Comparison of ENCODE assay signal across 8 cellular contexts in genomic region chr12:120470150-120470817, GRCh38. TPM values are rescaled to one million over a fixed set of nuclear protein-coding genes. Genes with fewer than 3 reads are reported as not detected.
DNase-seq lines count a peak whose midpoint lies in the region; ATAC-seq lines count a peak whose summit lies in the region.

No MANE protein-coding gene starts in this region.

- H3K4me3 ChIP-seq in HUES48 (ENCODE audit: low read depth, low read length) = peak overlapping the region; percentile 72
- peak overlapping the region; percentile 83 for H3K4me3 ChIP-seq in iPS-15b (ENCODE audit: low read depth, low read length)

- H3K9me3 ChIP-seq in HUES48 (ENCODE audit: control insufficient read depth, insufficient read depth, low read length) (no peaks in the 10 kb centered on the region), iPS-15b (ENCODE audit: control insufficient read depth, insufficient read depth, low read length) (no peaks in the 10 kb centered on the region)

- peak overlapping the region; percentile 16; the same call in 1 of the 2 replicates for H3K9ac ChIP-seq in HUES48 (ENCODE audit: low read depth, low read length)
- H3K9ac ChIP-seq in iPS-15b (ENCODE audit: low read depth, low read length) = peak overlapping the region; percentile 83

- H3K36me3 ChIP-seq in HUES48 (ENCODE audit: control insufficient read depth, insufficient read depth, low read length) = peaks cover 21% of the 10 kb centered on the region
- H3K36me3 ChIP-seq in iPS-15b (ENCODE audit: control insufficient read depth, insufficient read depth, low read length) = peaks cover 2% of the 10 kb centered on the region

- peaks cover 40% of the 10 kb centered on the region for H3K36me3 Mint-ChIP-seq in activated T-cell treated with anti-CD3 and anti-CD28 coated beads, Interleukin-2, amount 50 U/mL, for 24 hours (ENCODE audit: low read depth)
- peaks cover 24% of the 10 kb centered on the region for H3K36me3 Mint-ChIP-seq in activated naive CD8-positive, alpha-beta T cell treated with anti-CD3 and anti-CD28 coated beads, Interleukin-2, amount 50 U/mL, for 24 hours (ENCODE audit: low read depth)
- peaks cover 12 to 18% of the 10 kb centered on the region in 2 donors for H3K36me3 Mint-ChIP-seq in stimulated activated naive B cell treated with anti-CD40 and anti-IgM and Interleukin-4, amounts not matched to agents 10 μg/mL and 1 μg/mL and 100 μg/mL, for 72 hours

- H3K4me3 Mint-ChIP-seq in activated T-cell treated with anti-CD3 and anti-CD28 coated beads, Interleukin-2, amount 50 U/mL, for 24 hours = peak overlapping the region; percentile 97
- peak overlapping the region; percentile 94 for H3K4me3 Mint-ChIP-seq in activated naive CD8-positive, alpha-beta T cell treated with anti-CD3 and anti-CD28 coated beads, Interleukin-2, amount 50 U/mL, for 24 hours
- H3K4me3 Mint-ChIP-seq in stimulated activated naive B cell treated with anti-CD40 and anti-IgM and Interleukin-4, amounts not matched to agents 10 μg/mL and 1 μg/mL and 100 μg/mL, for 72 hours = peak overlapping the region; percentile 94 to 98

- H3K9me3 Mint-ChIP-seq in activated T-cell treated with anti-CD3 and anti-CD28 coated beads, Interleukin-2, amount 50 U/mL, for 24 hours = no peaks in the 10 kb centered on the region
- H3K9me3 Mint-ChIP-seq in activated naive CD8-positive, alpha-beta T cell treated with anti-CD3 and anti-CD28 coated beads, Interleukin-2, amount 50 U/mL, for 24 hours = no peaks in the 10 kb centered on the region
- no peaks in the 10 kb centered on the region for H3K9me3 Mint-ChIP-seq in stimulated activated naive B cell treated with anti-CD40 and anti-IgM and Interleukin-4, amounts not matched to agents 10 μg/mL and 1 μg/mL and 100 μg/mL, for 72 hours

- DNase-seq in activated T-cell treated with anti-CD3 and anti-CD28 coated beads, Interleukin-2, amount 50 U/mL, for 24 hours = no peak
- no peak for DNase-seq in activated T-cell treated with anti-CD3 and anti-CD28 coated beads, Interleukin-2, amount 50 U/mL, for 1 hour
- DNase-seq in activated naive CD8-positive, alpha-beta T cell treated with anti-CD3 and anti-CD28 coated beads, Interleukin-2, amount 50 U/mL, for 24 hours = no peak
- no peak for DNase-seq in stimulated activated naive B cell treated with anti-CD40 and anti-IgM and Interleukin-4, amounts not matched to agents 10 μg/mL and 1 μg/mL and 100 μg/mL, for 72 hours
- DNase-seq in HT-29 (ENCODE audit: low spot score) = no peak
- DNase-seq in COR-L47 (lab: John Stamatoyannopoulos, UW) = no peak

- peaks cover 43% of the 10 kb centered on the region for H3K4me1 Mint-ChIP-seq in activated T-cell treated with anti-CD3 and anti-CD28 coated beads, Interleukin-2, amount 50 U/mL, for 24 hours (ENCODE audit: low read depth)
- H3K4me1 Mint-ChIP-seq in activated naive CD8-positive, alpha-beta T cell treated with anti-CD3 and anti-CD28 coated beads, Interleukin-2, amount 50 U/mL, for 24 hours = peaks cover 59% of the 10 kb centered on the region
- peaks cover 20 to 56% of the 10 kb centered on the region in 2 donors for H3K4me1 Mint-ChIP-seq in stimulated activated naive B cell treated with anti-CD40 and anti-IgM and Interleukin-4, amounts not matched to agents 10 μg/mL and 1 μg/mL and 100 μg/mL, for 72 hours

- H3K27me3 ChIP-seq in HUES48 (ENCODE audit: control insufficient read depth, insufficient read depth, low read length) (no peaks in the 10 kb centered on the region), iPS-15b (ENCODE audit: control insufficient read depth, insufficient read depth, low read length) (no peaks in the 10 kb centered on the region)

- H3K27me3 Mint-ChIP-seq in activated T-cell treated with anti-CD3 and anti-CD28 coated beads, Interleukin-2, amount 50 U/mL, for 24 hours = no peaks in the 10 kb centered on the region
- no peaks in the 10 kb centered on the region for H3K27me3 Mint-ChIP-seq in activated naive CD8-positive, alpha-beta T cell treated with anti-CD3 and anti-CD28 coated beads, Interleukin-2, amount 50 U/mL, for 24 hours
- no peaks in the 10 kb centered on the region for H3K27me3 Mint-ChIP-seq in stimulated activated naive B cell treated with anti-CD40 and anti-IgM and Interleukin-4, amounts not matched to agents 10 μg/mL and 1 μg/mL and 100 μg/mL, for 72 hours

- peak overlapping the region; percentile 83 for H3K27ac Mint-ChIP-seq in activated T-cell treated with anti-CD3 and anti-CD28 coated beads, Interleukin-2, amount 50 U/mL, for 24 hours
- H3K27ac Mint-ChIP-seq in activated naive CD8-positive, alpha-beta T cell treated with anti-CD3 and anti-CD28 coated beads, Interleukin-2, amount 50 U/mL, for 24 hours = peak overlapping the region; percentile 89
- peak overlapping the region; percentile 96 for H3K27ac Mint-ChIP-seq in stimulated activated naive B cell treated with anti-CD40 and anti-IgM and Interleukin-4, amounts not matched to agents 10 μg/mL and 1 μg/mL and 100 μg/mL, for 72 hours

- H3K4me1 ChIP-seq in HUES48 (ENCODE audit: control insufficient read depth, insufficient read depth, low read length) (peaks cover 7% of the 10 kb centered on the region; the same call in 1 of the 2 replicates), iPS-15b (ENCODE audit: control insufficient read depth, insufficient read depth, low read length) (peaks cover 3% of the 10 kb centered on the region)

- H3K27ac ChIP-seq in HUES48 (ENCODE audit: low read depth, low read length) = peak overlapping the region; percentile 96

- peak; percentile 16 for ATAC-seq in activated naive CD8-positive, alpha-beta T cell treated with anti-CD3 and anti-CD28 coated beads, Interleukin-2, amount 50 U/mL, for 24 hours
- peak; percentile 33 for ATAC-seq in stimulated activated naive B cell treated with anti-CD40 and anti-IgM and Interleukin-4, amounts not matched to agents 10 μg/mL and 1 μg/mL and 100 μg/mL, for 72 hours (replicated peaks)

RNA-seq across cellular contexts. Expression of gene SRSF9, which starts 0.7 kb away (rescaled TPM):
- total RNA-seq in HT-29 (2014; rRNA removed; shearing (Covaris generic)) = 302 and 319 TPM in 2 replicates

RNA-seq across cellular contexts. Expression of gene GATC, which starts 24.0 kb away (rescaled TPM):
- total RNA-seq in HT-29 (2014; rRNA removed; shearing (Covaris generic)) = 25.7 and 38.0 TPM in 2 replicates

RNA-seq across cellular contexts. Expression of gene TRIAP1, which starts 24.1 kb away (rescaled TPM):
- total RNA-seq in HT-29 (2014; rRNA removed; shearing (Covaris generic)) = 16.0 and 24.4 TPM in 2 replicates

RNA-seq across cellular contexts. Expression of gene DYNLL1, which starts 25.6 kb away (rescaled TPM):
- 268 and 293 TPM in 2 replicates for total RNA-seq in HT-29 (2014; rRNA removed; shearing (Covaris generic))

RNA-seq across cellular contexts. Expression of gene COX6A1, which starts 32.4 kb away (rescaled TPM):
- total RNA-seq in HT-29 (2014; rRNA removed; shearing (Covaris generic)) = 1,079 and 1,221 TPM in 2 replicates
